ENCODE assay signal across 9 cellular contexts in the genomic region with DNA sequence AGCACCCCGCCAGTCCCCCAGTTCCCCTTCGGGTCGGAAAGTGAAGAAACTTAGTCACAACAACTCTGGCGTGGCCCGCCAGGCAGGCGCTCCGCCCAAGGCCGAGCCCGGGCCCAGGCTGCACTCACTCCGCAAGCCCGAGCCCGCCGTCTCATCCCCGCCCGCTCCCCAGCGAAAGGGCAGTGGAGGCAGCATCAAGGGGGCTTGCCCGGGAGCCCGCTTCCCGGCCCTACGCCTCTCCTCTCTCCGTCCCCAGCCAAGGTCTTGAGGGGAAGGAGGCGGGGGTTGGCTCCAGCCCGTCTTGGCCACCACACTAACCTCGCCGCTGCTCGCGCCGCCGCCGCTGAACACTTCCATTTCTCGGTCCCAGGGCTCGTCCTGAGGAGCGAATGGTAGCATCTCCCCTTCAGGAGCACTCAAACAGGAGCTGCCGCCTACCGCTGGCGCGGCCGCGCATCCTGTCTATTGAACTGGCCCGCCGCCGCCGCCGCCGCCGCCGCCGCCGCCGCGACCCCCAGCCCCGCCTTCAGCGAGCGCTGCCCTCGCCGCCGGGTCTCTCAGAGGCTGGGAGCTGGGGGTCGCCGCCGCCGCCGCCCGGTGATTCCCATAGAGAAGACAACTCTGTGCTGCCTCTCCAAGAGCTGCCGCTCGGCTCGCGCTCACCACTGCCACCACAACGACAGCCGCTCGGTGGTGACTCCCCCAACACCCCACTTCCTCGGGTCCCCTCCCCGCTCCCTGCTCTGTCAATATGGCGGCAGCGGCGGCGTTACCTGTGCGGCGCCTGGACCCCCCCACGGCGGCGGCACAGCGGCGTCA. TPM values are rescaled to one million over a fixed set of nuclear protein-coding genes. Genes with fewer than 3 reads are reported as not detected.
DNase-seq lines count a peak whose midpoint lies in the region; ATAC-seq and TF ChIP-seq lines count a peak whose summit lies in the region.
"Had no signal": no experiment of that assay in that cellular context is flagged by ENCODE, and none has a peak within 500 bp of the region (broad histone marks: within the 10 kb centered on the region; RNA-seq: fewer than 3 reads in every experiment).

A gene (minus strand): TSS at position 699 of the 819 bp plus-strand sequence. CDS start 300 bp downstream, at position 399.

- peaks cover 4% of the 10 kb centered on the region for H3K4me1 Mint-ChIP-seq in chondrocyte (ENCODE audit: low read depth)

- POLR2A ChIA-PET in GM10248 (lab: Yijun Ruan, JAX): no interaction called here

- H3K27ac Mint-ChIP-seq in chondrocyte (ENCODE audit: unreplicated experiment): no peak within 1 kb of the TSS

- TF ChIP-seq CTCF in GM10248 (IDR thresholded peaks at IDR 0.05; ENCODE audit: control extremely low read depth, extremely low read depth, low read depth, missing control alignments): no peak
- TF ChIP-seq CTCF in chondrocyte (IDR thresholded peaks at IDR 0.05): no peak
- no peak for TF ChIP-seq CTCF in lower leg skin (IDR thresholded peaks at IDR 0.05)

- H3K9me3 Mint-ChIP-seq in chondrocyte (ENCODE audit: low read depth): peaks cover 12% of the 10 kb centered on the region

- H3K27me3 Mint-ChIP-seq in chondrocyte (ENCODE audit: low read depth): no peaks in the 10 kb centered on the region

- peak within 1 kb of the TSS; percentile 83 for H3K4me3 Mint-ChIP-seq in chondrocyte (ENCODE audit: unreplicated experiment)

- intact Hi-C loops in lower leg skin (cut with DNase I; ENCODE audit: low total_unique reads): no loop called here

- H3K36me3 Mint-ChIP-seq in chondrocyte (ENCODE audit: low read depth): peaks cover 1% of the 10 kb centered on the region

- TF ChIP-seq POLR2A in lower leg skin (IDR thresholded peaks at IDR 0.05): no peak

- H3K27ac ChIP-seq in substantia nigra (ENCODE audit: low read depth, low read length, poor library complexity, severe bottlenecking): no peak within 1 kb of the TSS
- H3K27ac ChIP-seq: SK-N-MC had no signal

- ATAC-seq in HG02610 (IDR thresholded peaks at IDR 0.05; ENCODE audit: unreplicated experiment) (peak; percentile 43), GM19467 (IDR thresholded peaks at IDR 0.05; ENCODE audit: unreplicated experiment) (no peak), GM21515 (IDR thresholded peaks at IDR 0.05; ENCODE audit: unreplicated experiment) (no peak)

- H3K4me3 ChIP-seq in lower leg skin (ENCODE audit: low read depth, poor library complexity, severe bottlenecking): peak within 1 kb of the TSS; percentile 36
- H3K4me3 ChIP-seq: SK-N-MC had no signal

- CTCF ChIA-PET in GM10248 (lab: Yijun Ruan, JAX): no interaction called here

- WGBS in lower leg skin, 2 donors: 0 to 58% methylated on average over 6 to 36 of the region's 83 CpGs

- DNase-seq in GM10248 (ENCODE audit: extremely low spot score) (peak; percentile 34), NCI-H774 (lab: John Stamatoyannopoulos, UW) (peak; percentile 52), chondrocyte (ENCODE audit: low spot score) (peak; percentile 91), lower leg skin (ENCODE audit: low spot score in 2 of 2) (peak in 1 of 2 donors; percentile 85), substantia nigra (lab: John Stamatoyannopoulos, UW) (peak in 26 of 49 donors; percentile 0 to 39 (median 2))

RNA-seq across cellular contexts. Expression of the gene that starts here (rescaled TPM):
- total RNA-seq in chondrocyte (2.4 to 2.7 TPM (median 2.5 TPM) in 3 replicates), lower leg skin (1 to 10 TPM; 1.9 to 4.1 (median 3.4) TPM)
